Comparison of ENCODE assay signal across 8 cellular contexts in genomic region chr17:30290696-30291570, GRCh38. TPM values are rescaled to one million over a fixed set of nuclear protein-coding genes. Genes with fewer than 3 reads are reported as not detected.
DNase-seq lines count a peak whose midpoint lies in the region; ATAC-seq, FAIRE-seq and TF ChIP-seq lines count a peak whose summit lies in the region.

No MANE protein-coding gene starts in this region.

- H3K4me1 ChIP-seq in astrocyte (ENCODE audit: insufficient read depth, low read length), result peaks cover 13% of the 10 kb centered on the region
- no peaks in the 10 kb centered on the region for H3K4me1 ChIP-seq in iPS-18a (ENCODE audit: control insufficient read depth, low read depth, low read length)

- H3K36me3 ChIP-seq in astrocyte (ENCODE audit: insufficient read depth, low read length) (peaks cover 18% of the 10 kb centered on the region), iPS-18a (ENCODE audit: control insufficient read depth, low read depth, low read length) (peaks cover 18% of the 10 kb centered on the region)

- H4K20me1 ChIP-seq in astrocyte (ENCODE audit: insufficient read depth, low read length), result peaks cover 12% of the 10 kb centered on the region

- no peak for TF ChIP-seq CTCF in astrocyte (IDR thresholded peaks at IDR 0.05; ENCODE audit: insufficient read depth, low read depth, low read length)

- peak overlapping the region; percentile 78 for H2AFZ ChIP-seq in astrocyte (ENCODE audit: low read depth, low read length)

- peak; percentile 27; the same call in 1 of the 2 replicates for TF ChIP-seq POLR2A in GM12892 (IDR thresholded peaks at IDR 0.05; ENCODE audit: low read depth, low read length)

- H3K9me3 Mint-ChIP-seq in astrocyte (ENCODE audit: unreplicated experiment), result no peaks in the 10 kb centered on the region

- peak overlapping the region; percentile 96 for H3K4me3 Mint-ChIP-seq in astrocyte (ENCODE audit: unreplicated experiment)

- peak; percentile 38 for ATAC-seq in HG03521 (IDR thresholded peaks at IDR 0.05; ENCODE audit: unreplicated experiment)

- H3K27ac Mint-ChIP-seq in astrocyte (ENCODE audit: unreplicated experiment), result peak overlapping the region; percentile 88

- H3K79me2 ChIP-seq in astrocyte (ENCODE audit: insufficient read depth, low read length), result peaks cover 27% of the 10 kb centered on the region

- DNase-seq in A172 (ENCODE audit: low spot score) (peak; percentile 27), GM12892 (ENCODE audit: insufficient read length) (peak; percentile 30), SK-MEL-5 (ENCODE audit: low read depth, low spot score) (peak; percentile 34), astrocyte (ENCODE audit: low read depth) (no peak), mesenteric fat pad (ENCODE audit: low spot score) (no peak)

- peaks cover 3% of the 10 kb centered on the region for H3K36me3 Mint-ChIP-seq in astrocyte (ENCODE audit: low read depth, unreplicated experiment)

- peaks cover 4% of the 10 kb centered on the region for H3K27me3 Mint-ChIP-seq in astrocyte (ENCODE audit: low read depth, unreplicated experiment)

- in situ Hi-C loops in SK-MEL-5 (cut with HindIII; ENCODE audit: low pct_unique_long_range_greater_than_20kb, low sequenced_read_pairs), result no loop called here

- peak overlapping the region; percentile 90 for H3K4me3 ChIP-seq in astrocyte (ENCODE audit: insufficient read depth, low read depth, low read length)
- peak overlapping the region; percentile 73 for H3K4me3 ChIP-seq in iPS-18a (ENCODE audit: low read length)
- H3K4me3 ChIP-seq in skin epidermis, result peak overlapping the region; percentile 78 to 99 (median 86)

- FAIRE-seq in GM12892 (lab: Jason Lieb, UNC), result peak; percentile 93
- FAIRE-seq in astrocyte (lab: Jason Lieb, UNC), result no peak

- H3K4me1 Mint-ChIP-seq in astrocyte (ENCODE audit: low read depth, unreplicated experiment), result peaks cover 4% of the 10 kb centered on the region

- H3K4me2 ChIP-seq in astrocyte (ENCODE audit: low read length), result peak overlapping the region; percentile 88

- H3K27me3 ChIP-seq in astrocyte (ENCODE audit: insufficient read depth, low read length) (no peaks in the 10 kb centered on the region), iPS-18a (ENCODE audit: control insufficient read depth, insufficient read depth, low read length) (peaks cover 29% of the 10 kb centered on the region)

- no peaks in the 10 kb centered on the region for H3K9me3 ChIP-seq in astrocyte (ENCODE audit: insufficient read depth, low read depth, low read length)
- no peaks in the 10 kb centered on the region for H3K9me3 ChIP-seq in iPS-18a (ENCODE audit: control insufficient read depth, low read depth, low read length)

- peak overlapping the region; percentile 57 for H3K27ac ChIP-seq in astrocyte (ENCODE audit: low read depth, low read length)
- no peak overlapping the region for H3K27ac ChIP-seq in iPS-18a (ENCODE audit: low read length)
- peak overlapping the region in 19 of 21 experiments; percentile 57 to 91 (median 83) for H3K27ac ChIP-seq in skin epidermis

- H3K9ac ChIP-seq in astrocyte (ENCODE audit: low read length) (peak overlapping the region; percentile 90), iPS-18a (ENCODE audit: low read length) (peak overlapping the region; percentile 70)

RNA-seq across cellular contexts. Expression of gene BLMH, which starts 0.8 kb away (rescaled TPM):
- 48.7 and 50.5 TPM in 2 replicates for total RNA-seq in A172 (2014; rRNA removed; shearing (Covaris generic))
- polyA plus RNA-seq in GM12892 (2012; ENCODE audit: missing spikeins), result 35.6 TPM
- 24.0 and 25.8 TPM in 2 replicates for total RNA-seq in SK-MEL-5 (2014; rRNA removed; shearing (Covaris generic))
- 36.4 and 39.6 TPM in 2 replicates for polyA plus RNA-seq in SK-MEL-5 (2015; cell fraction: cytosol; rRNA removed)
- 36.3 and 49.8 TPM in 2 replicates for polyA plus RNA-seq in SK-MEL-5 (2015; cell fraction: nucleus; rRNA removed)
- 36.2 TPM in 2 replicates for total RNA-seq in astrocyte
- total RNA-seq in mesenteric fat pad, result 26.8 TPM

RNA-seq across cellular contexts. Expression of gene TMIGD1, which starts 42.9 kb away (rescaled TPM):
- not detected in 2 replicates for total RNA-seq in A172 (2014; rRNA removed; shearing (Covaris generic))
- not detected for polyA plus RNA-seq in GM12892 (2012; ENCODE audit: missing spikeins)
- not detected in 2 replicates for total RNA-seq in SK-MEL-5 (2014; rRNA removed; shearing (Covaris generic))
- not detected in 2 replicates for polyA plus RNA-seq in SK-MEL-5 (2015; cell fraction: cytosol; rRNA removed)
- not detected in 2 replicates for polyA plus RNA-seq in SK-MEL-5 (2015; cell fraction: nucleus; rRNA removed)
- total RNA-seq in astrocyte, result not detected in 2 replicates
- not detected for total RNA-seq in mesenteric fat pad

RNA-seq across cellular contexts. Expression of gene SLC6A4, which starts 55.4 kb away (rescaled TPM):
- 0.07 TPM in 1 of 2 replicates, not detected in the other for total RNA-seq in A172 (2014; rRNA removed; shearing (Covaris generic))
- 3.8 TPM for polyA plus RNA-seq in GM12892 (2012; ENCODE audit: missing spikeins)
- 0.19 and 0.24 TPM in 2 replicates for total RNA-seq in SK-MEL-5 (2014; rRNA removed; shearing (Covaris generic))
- polyA plus RNA-seq in SK-MEL-5 (2015; cell fraction: cytosol; rRNA removed), result not detected in 2 replicates
- 0.26 TPM in 1 of 2 replicates, not detected in the other for polyA plus RNA-seq in SK-MEL-5 (2015; cell fraction: nucleus; rRNA removed)
- total RNA-seq in astrocyte (not detected in 2 replicates), mesenteric fat pad (not detected)

Comparison
In these comparisons a context has a peak if more than half of its experiments do, and no peak if none do; other contexts are left out.
1. DNase-seq: peak in A172 (single experiment), GM12892 (single experiment) and SK-MEL-5 (single experiment); none in astrocyte (single experiment) and mesenteric fat pad (single experiment).
2. Peak in every context shown above with its lines, with median percentiles within 50 percentile points of each other: H3K4me3 ChIP-seq.